13 cellular contexts compared by ENCODE assay signal in the genomic region with DNA sequence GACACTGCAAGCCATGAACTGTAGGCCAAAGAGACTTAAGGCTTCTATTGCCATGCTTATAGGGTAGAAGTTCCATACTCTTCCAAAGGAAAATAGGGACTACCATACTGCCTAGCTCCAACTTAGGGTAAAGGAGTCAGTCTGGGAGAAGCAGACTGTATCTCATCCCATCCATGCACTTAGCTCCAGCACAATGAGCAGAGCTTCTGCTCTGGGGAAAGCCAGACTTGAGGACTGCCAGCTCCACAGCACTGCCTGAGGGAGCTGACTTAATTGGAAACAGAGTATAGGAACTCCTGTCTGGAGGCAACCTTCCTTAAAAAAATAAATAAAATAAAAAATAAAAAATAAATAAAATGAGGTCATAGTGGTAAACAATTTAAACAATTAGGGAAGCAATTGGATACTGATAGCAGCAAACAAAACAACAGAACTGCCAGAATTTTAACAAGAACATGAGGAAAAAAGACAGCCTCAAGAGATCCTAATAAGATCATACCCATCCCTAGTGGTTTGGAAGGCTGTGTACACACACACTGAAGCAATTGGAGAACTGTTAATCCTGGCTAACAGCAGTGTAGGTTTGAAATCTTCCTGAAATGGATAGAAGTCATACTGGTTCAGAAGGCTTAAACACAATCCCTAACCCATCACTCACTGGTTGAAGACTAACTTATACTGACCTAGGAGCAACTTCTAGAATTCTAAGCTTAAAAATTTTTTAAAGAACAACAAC.
DNase-seq lines count a peak whose midpoint lies in the region; ATAC-seq and TF ChIP-seq lines count a peak whose summit lies in the region.
"Had no signal": no experiment of that assay in that cellular context is flagged by ENCODE, and none has a peak within 500 bp of the region (broad histone marks: within the 10 kb centered on the region; RNA-seq: fewer than 3 reads in every experiment).

No MANE protein-coding gene starts in this region.

- CTCF ChIA-PET in A673 (lab: Charles Lee): no interaction called here

- H3K36me3 ChIP-seq in BE2C: no peaks in the 10 kb centered on the region
- no peaks in the 10 kb centered on the region for H3K36me3 ChIP-seq in SK-N-MC (ENCODE audit: insufficient read depth, low read length)
- no peaks in the 10 kb centered on the region for H3K36me3 ChIP-seq in body of pancreas (replicated peaks in 1 of 2; ENCODE audit: insufficient read depth in 1 of 2, low read depth in 2 of 2)
- no peaks in the 10 kb centered on the region for H3K36me3 ChIP-seq in A673 (ENCODE audit: insufficient read depth, low read length, poor library complexity, severe bottlenecking)

- H3K9me3 ChIP-seq in BE2C (no peaks in the 10 kb centered on the region; the same call in 1 of the 2 replicates), SK-N-MC (ENCODE audit: low read depth, low read length) (no peaks in the 10 kb centered on the region; the same call in 1 of the 2 replicates), body of pancreas (no peaks in the 10 kb centered on the region), A673 (ENCODE audit: low read depth, low read length, poor library complexity, severe bottlenecking) (peaks cover 4% of the 10 kb centered on the region)

- no peak for TF ChIP-seq POLR2A in body of pancreas (IDR thresholded peaks at IDR 0.05)

- no peak overlapping the region for H3K4me3 ChIP-seq in BE2C (ENCODE audit: low read depth, low read length)
- H3K4me3 ChIP-seq in SK-N-MC: peak overlapping the region; percentile 40
- no peak overlapping the region for H3K4me3 ChIP-seq in body of pancreas
- H3K4me3 ChIP-seq in A673 (ENCODE audit: low read depth, low read length, poor library complexity, severe bottlenecking): no peak overlapping the region
- H3K4me3 ChIP-seq: GM23248 had no signal

- H3K9ac ChIP-seq in SK-N-MC (ENCODE audit: insufficient read length): no peak overlapping the region
- H3K9ac ChIP-seq: GM23248 had no signal

- H3K27me3 ChIP-seq in BE2C: no peaks in the 10 kb centered on the region
- H3K27me3 ChIP-seq in body of pancreas: no peaks in the 10 kb centered on the region
- no peaks in the 10 kb centered on the region for H3K27me3 ChIP-seq in A673 (replicated peaks; ENCODE audit: insufficient read depth, low read depth, low read length, poor library complexity)

- no peak for ATAC-seq in body of pancreas

- DNase-seq in BE2C (peak; percentile 66), SK-N-MC (ENCODE audit: low read depth, low spot score) (no peak), fibroblast of peridontal ligament (ENCODE audit: extremely low read depth) (peak; percentile 61), renal cortical epithelial cell (ENCODE audit: low read depth) (peak; percentile 20), body of pancreas (no peak), iPS-NIHi11 (ENCODE audit: low spot score) (no peak), A673 (ENCODE audit: low spot score) (no peak)
- DNase-seq: CD4-positive, alpha-beta T cell; DMS79; NCI-H1436; NCI-H2081 treated with DMSO at 0.1 percent for 48 hours; NCI-H524 treated with DMSO at 0.1 percent for 48 hours had no signal

- H3K27ac ChIP-seq in SK-N-MC (peak overlapping the region; percentile 69; the same call in 1 of the 2 replicates), body of pancreas (no peak overlapping the region), A673 (ENCODE audit: low read depth, low read length, poor library complexity, severe bottlenecking) (no peak overlapping the region)
- H3K27ac ChIP-seq: GM23248 had no signal

- no TSS peak for BruUV-seq in A673 (replicated peaks; lab: Mats Ljungman, UMichigan)

- H3K4me1 ChIP-seq in BE2C (peaks cover 13% of the 10 kb centered on the region), body of pancreas (no peaks in the 10 kb centered on the region), A673 (ENCODE audit: insufficient read depth, low read length, poor library complexity, severe bottlenecking) (no peaks in the 10 kb centered on the region)

- no peak for TF ChIP-seq CTCF in BE2C (IDR thresholded peaks at IDR 0.05; ENCODE audit: low read depth, low read length)
- TF ChIP-seq CTCF in body of pancreas (IDR thresholded peaks at IDR 0.05): no peak
- TF ChIP-seq CTCF in A673 (conservative IDR thresholded peaks at IDR 0.05; ENCODE audit: low read depth, low read length): no peak

- intact Hi-C loops in body of pancreas (cut with DNase I) (no loop called here), A673 (cut with micrococcal nuclease; ENCODE audit: unreplicated experiment) (no loop called here)

- POLR2A ChIA-PET in A673 (lab: Charles Lee; ENCODE audit: low non-redundant PET): no interaction called here

Comparison
In these comparisons a context has a peak if more than half of its experiments do, and no peak if none do; other contexts are left out.
1. DNase-seq: peak in BE2C (single experiment), fibroblast of peridontal ligament (single experiment) and renal cortical epithelial cell (single experiment); none in SK-N-MC (single experiment), body of pancreas (0 of 4), iPS-NIHi11 (single experiment) and A673 (single experiment).